ENCODE assay signal across 8 cellular contexts in the genomic region with DNA sequence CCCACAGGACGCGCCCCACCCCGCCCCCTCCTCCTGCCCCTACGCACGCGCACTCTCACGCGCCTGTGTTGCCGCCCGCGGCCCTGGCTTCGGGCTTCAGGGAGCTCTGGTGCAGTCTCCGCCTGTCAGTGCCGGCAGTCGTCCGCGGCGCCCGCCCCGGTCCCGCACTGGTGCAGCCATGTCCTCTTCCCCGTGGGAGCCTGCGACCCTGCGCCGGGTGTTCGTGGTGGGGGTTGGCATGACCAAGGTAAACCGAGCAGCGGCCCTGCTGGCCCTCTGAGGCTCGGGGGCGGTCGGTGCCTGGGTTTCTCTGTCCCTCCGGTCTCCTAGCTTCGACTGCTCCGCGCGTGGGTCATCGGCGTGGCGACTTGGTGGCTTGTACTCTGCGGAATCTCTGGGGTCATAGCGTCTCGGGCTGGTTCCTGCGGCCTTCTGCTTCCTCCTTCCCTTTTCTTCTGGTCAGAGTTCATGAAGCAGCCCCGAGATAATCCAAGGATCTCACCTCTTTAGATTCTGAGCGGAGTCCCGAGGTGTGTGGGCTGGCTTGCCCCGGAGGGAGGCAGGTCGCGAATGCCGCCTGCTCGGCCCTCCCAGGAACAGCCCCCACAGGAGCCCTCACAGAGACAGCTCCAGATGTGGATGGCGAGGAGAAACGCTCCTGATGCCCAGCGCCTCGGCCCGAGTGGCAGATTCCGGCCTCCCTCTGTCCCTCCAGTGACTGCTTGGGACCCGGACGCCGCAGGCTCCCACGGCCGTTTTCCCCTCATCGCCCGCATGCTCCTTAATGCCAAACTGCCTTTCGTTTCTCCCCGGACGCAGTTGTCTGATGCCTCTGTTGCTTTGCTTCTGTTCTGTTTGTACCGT. TPM values are rescaled to one million over a fixed set of nuclear protein-coding genes. Genes with fewer than 3 reads are reported as not detected.
DNase-seq lines count a peak whose midpoint lies in the region; ATAC-seq, FAIRE-seq and TF ChIP-seq lines count a peak whose summit lies in the region.

A gene with protein sequence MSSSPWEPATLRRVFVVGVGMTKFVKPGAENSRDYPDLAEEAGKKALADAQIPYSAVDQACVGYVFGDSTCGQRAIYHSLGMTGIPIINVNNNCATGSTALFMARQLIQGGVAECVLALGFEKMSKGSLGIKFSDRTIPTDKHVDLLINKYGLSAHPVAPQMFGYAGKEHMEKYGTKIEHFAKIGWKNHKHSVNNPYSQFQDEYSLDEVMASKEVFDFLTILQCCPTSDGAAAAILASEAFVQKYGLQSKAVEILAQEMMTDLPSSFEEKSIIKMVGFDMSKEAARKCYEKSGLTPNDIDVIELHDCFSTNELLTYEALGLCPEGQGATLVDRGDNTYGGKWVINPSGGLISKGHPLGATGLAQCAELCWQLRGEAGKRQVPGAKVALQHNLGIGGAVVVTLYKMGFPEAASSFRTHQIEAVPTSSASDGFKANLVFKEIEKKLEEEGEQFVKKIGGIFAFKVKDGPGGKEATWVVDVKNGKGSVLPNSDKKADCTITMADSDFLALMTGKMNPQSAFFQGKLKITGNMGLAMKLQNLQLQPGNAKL (plus strand): TSS at position 58 of the 864 bp plus-strand sequence. CDS start 121 bp downstream, at position 179.

- DNase-seq in AG08395 (ENCODE audit: low spot score) (peak; percentile 94), HUDEP-2 (lab: John Stamatoyannopoulos, UW; ENCODE audit: unreplicated experiment in 76 of 76) (peak in 64 of 76 experiments; percentile 12 to 75 (median 50)), RWPE1 (ENCODE audit: low spot score) (peak; percentile 77), frontal cortex (ENCODE audit: low spot score in 2 of 2) (peak; percentile 80 to 88)
- peak; percentile 30 to 82 (median 62) for DNase-seq in activated naive CD4-positive, alpha-beta T cell (lab: John Stamatoyannopoulos, UW)

- TF ChIP-seq CTCF in RWPE1 (conservative IDR thresholded peaks at IDR 0.05; ENCODE audit: low read depth): no peak
- TF ChIP-seq CTCF in neutrophil (IDR thresholded peaks at IDR 0.05): no peak

- H3K4me1 ChIP-seq in neutrophil (ENCODE audit: control insufficient read depth in 1 of 2, insufficient read depth in 1 of 2, low read depth in 1 of 2, low read length in 1 of 2) (peaks cover 11 to 15% of the 10 kb centered on the region in 2 experiments), subcutaneous abdominal adipose tissue (ENCODE audit: control insufficient read depth in 5 of 5, insufficient read depth in 5 of 5, low read length in 5 of 5) (peaks cover 4 to 37% (median 30%) of the 10 kb centered on the region in 5 donors)

- no peaks in the 10 kb centered on the region for H3K9me3 ChIP-seq in neutrophil
- H3K9me3 ChIP-seq in subcutaneous abdominal adipose tissue (ENCODE audit: control insufficient read depth in 5 of 5, low read length in 5 of 5): no peaks in the 10 kb centered on the region

- H3K4me3 ChIP-seq in neutrophil (ENCODE audit: low read depth in 1 of 2, low read length in 1 of 2) (peak within 1 kb of the TSS; percentile 62 to 64), subcutaneous abdominal adipose tissue (ENCODE audit: low read depth in 1 of 5, low read length in 5 of 5) (peak within 1 kb of the TSS; percentile 75 to 91 (median 88))

- ATAC-seq in GM19043 (IDR thresholded peaks at IDR 0.05; ENCODE audit: low read depth, unreplicated experiment): peak; percentile 70

- FAIRE-seq in frontal cortex (lab: Jason Lieb, UNC): no peak

- peaks cover 63% of the 10 kb centered on the region for H3K27me3 ChIP-seq in neutrophil
- no peaks in the 10 kb centered on the region for H3K27me3 ChIP-seq in subcutaneous abdominal adipose tissue (ENCODE audit: control insufficient read depth in 5 of 5, insufficient read depth in 4 of 5, low read length in 5 of 5)

- CTCF ChIA-PET in RWPE1 (lab: Yijun Ruan, JAX): interaction anchor here (0.6 kb wide), 1 partner anchor 154 kb away, joined by 8 read pairs; no protein-coding TSS in a partner anchor

- H3K27ac ChIP-seq in RWPE1: peak within 1 kb of the TSS; percentile 67
- peak within 1 kb of the TSS; percentile 70 for H3K27ac ChIP-seq in neutrophil
- H3K27ac ChIP-seq in subcutaneous abdominal adipose tissue (ENCODE audit: low read depth, low read length): peak within 1 kb of the TSS; percentile 70

- peak within 1 kb of the TSS; percentile 83 to 98 (median 90) for H3K9ac ChIP-seq in subcutaneous abdominal adipose tissue (ENCODE audit: low read length in 5 of 5)

- POLR2A ChIA-PET in RWPE1 (lab: Yijun Ruan, JAX; ENCODE audit: low non-redundant PET): interaction anchor here (0.5 to 0.6 kb wide), 2 partner anchors 87 to 528 kb away, joined by 3 to 6 read pairs; no protein-coding TSS in a partner anchor

- H3K36me3 ChIP-seq in neutrophil (no peaks in the 10 kb centered on the region), subcutaneous abdominal adipose tissue (ENCODE audit: control insufficient read depth in 5 of 5, insufficient read depth in 5 of 5, low read length in 5 of 5) (no peaks in the 10 kb centered on the region)

RNA-seq across cellular contexts. Expression of the gene that starts here (rescaled TPM):
- total RNA-seq in frontal cortex: 57.5 TPM

Comparison
In these comparisons a context has a peak if more than half of its experiments do, and no peak if none do; other contexts are left out.
1. Peak in every context shown above with its lines: DNase-seq, ATAC-seq, H3K4me3 ChIP-seq and H3K27ac ChIP-seq.